Comparison of ENCODE assay signal across 22 cellular contexts in genomic region chr5:151205411-151205810, GRCh38. TPM values are rescaled to one million over a fixed set of nuclear protein-coding genes. Genes with fewer than 3 reads are reported as not detected.
A peak's percentile ranks its signal among the peaks of the same experiment; 100 is the strongest.
DNase-seq lines count a peak whose midpoint lies in the region; ATAC-seq and TF ChIP-seq lines count a peak whose summit lies in the region.
"Had no signal": no experiment of that assay in that cellular context is flagged by ENCODE, and none has a peak within 500 bp of the region (broad histone marks: within the 10 kb centered on the region; RNA-seq: fewer than 3 reads in every experiment).

No MANE protein-coding gene starts in this region.

- H3K36me3 ChIP-seq in OCI-LY7 (ENCODE audit: insufficient read depth, low read length): peaks cover 59% of the 10 kb centered on the region
- H3K36me3 ChIP-seq in trophoblast cell (ENCODE audit: control insufficient read depth in 1 of 2, insufficient read depth in 2 of 2, low read length in 2 of 2): no peaks in the 10 kb centered on the region
- H3K36me3 ChIP-seq in lower lobe of right lung: peaks cover 27% of the 10 kb centered on the region
- H3K36me3 ChIP-seq: BE2C, breast epithelium, SJSA1 had no signal

- no peak overlapping the region for H3K9ac ChIP-seq in trophoblast cell (ENCODE audit: low read length)

- H3K4me1 Mint-ChIP-seq in activated CD4-positive, alpha-beta T cell treated with anti-CD3 and anti-CD28 coated beads, Interleukin-2, amount 10 ng/mL, durations not matched to agents 24 days and 14 days: peaks cover 40% of the 10 kb centered on the region
- H3K4me1 Mint-ChIP-seq in central memory CD8-positive, alpha-beta T cell: peaks cover 34% of the 10 kb centered on the region
- H3K4me1 Mint-ChIP-seq: WTC11 had no signal

- H2BK5ac ChIP-seq in trophoblast cell (ENCODE audit: low read depth, low read length, poor library complexity): no peak overlapping the region

- no peak overlapping the region for H4K8ac ChIP-seq in trophoblast cell (ENCODE audit: low read depth, low read length)

- intact Hi-C loops in activated CD4-positive, alpha-beta T cell treated with anti-CD3 and anti-CD28 coated beads, Interleukin-2, amount 10 ng/mL, durations not matched to agents 24 days and 14 days (cut with micrococcal nuclease): no loop called here
- intact Hi-C loops in OCI-LY7 (cut with micrococcal nuclease; ENCODE audit: unreplicated experiment) (no loop called here), lower lobe of right lung (cut with DNase I) (no loop called here)

- no peak overlapping the region for H3K14ac ChIP-seq in trophoblast cell (ENCODE audit: low read length)

- H3K4me2 ChIP-seq in OCI-LY7 (ENCODE audit: low read length) (no peak overlapping the region), trophoblast cell (ENCODE audit: low read length) (no peak overlapping the region)

- no peaks in the 10 kb centered on the region for H3K9me3 Mint-ChIP-seq in activated CD4-positive, alpha-beta T cell treated with anti-CD3 and anti-CD28 coated beads, Interleukin-2, amount 10 ng/mL, durations not matched to agents 24 days and 14 days
- no peaks in the 10 kb centered on the region for H3K9me3 Mint-ChIP-seq in central memory CD8-positive, alpha-beta T cell
- H3K9me3 Mint-ChIP-seq: T-helper 2 cell treated with Interferon-gamma antibody and Interleukin-4, amounts not matched to agents 5 μg/mL and 100 μg/mL, for 36 hours; WTC11 had no signal

- CTCF ChIA-PET in OCI-LY7 (lab: Charles Lee; ENCODE audit: unreplicated experiment): no interaction called here

- no peaks in the 10 kb centered on the region for H4K20me1 ChIP-seq in OCI-LY7 (ENCODE audit: insufficient read depth, low read length)

- WGBS in trophoblast cell (ENCODE audit: extremely low coverage, insufficient coverage, insufficient read length): no CpG with 5 or more reads among the region's 10 CpGs

- no peak for DNase-seq in activated CD4-positive, alpha-beta T cell treated with anti-CD3 and anti-CD28 coated beads, Interleukin-2, amount 10 ng/mL, durations not matched to agents 24 days and 14 days
- DNase-seq in activated CD4-positive, alpha-beta T cell treated with anti-CD3 and anti-CD28 coated beads for 4 hours: no peak
- DNase-seq in OCI-LY7 (ENCODE audit: low spot score) (no peak), trophoblast cell (no peak), superior temporal gyrus (ENCODE audit: extremely low spot score) (no peak), lower lobe of right lung (no peak)
- DNase-seq in central memory CD8-positive, alpha-beta T cell (ENCODE audit: low spot score in 2 of 2): no peak
- no peak for DNase-seq in stimulated activated CD4-positive, alpha-beta T cell treated with anti-CD3 and anti-CD28 coated beads, Interleukin-1b, Interleukin-23, amount 100 ng/mL, for 48 hours
- DNase-seq: 8988T; BE2C; DMS 273 treated with DMSO at 0.1 percent for 48 hours; erythroblast; NCI-H2171; posterior cingulate gyrus; stimulated activated CD4-positive, alpha-beta T cell treated with anti-CD3 and anti-CD28 coated beads, Interleukin-4, amount 100 ng/mL, for 24 hours; testis had no signal

- H3K79me2 ChIP-seq in OCI-LY7 (ENCODE audit: insufficient read depth, low read depth, low read length) (peaks cover 26% of the 10 kb centered on the region; the same call in 1 of the 2 replicates), trophoblast cell (ENCODE audit: control insufficient read depth, insufficient read depth, low read length, poor library complexity) (no peaks in the 10 kb centered on the region)

- H3K9me2 ChIP-seq in OCI-LY7 (ENCODE audit: insufficient read depth, low read length): no peaks in the 10 kb centered on the region

- H3K9me3 ChIP-seq in OCI-LY7 (ENCODE audit: low read length) (no peaks in the 10 kb centered on the region), trophoblast cell (ENCODE audit: insufficient read depth, low read depth, low read length) (no peaks in the 10 kb centered on the region), lower lobe of right lung (no peaks in the 10 kb centered on the region)
- H3K9me3 ChIP-seq: BE2C, breast epithelium, gastroesophageal sphincter, SJSA1, testis had no signal

- H2AK5ac ChIP-seq in trophoblast cell (ENCODE audit: low read length): no peak overlapping the region

- H3K4me3 Mint-ChIP-seq in activated CD4-positive, alpha-beta T cell treated with anti-CD3 and anti-CD28 coated beads, Interleukin-2, amount 10 ng/mL, durations not matched to agents 24 days and 14 days: no peak overlapping the region
- no peak overlapping the region for H3K4me3 Mint-ChIP-seq in central memory CD8-positive, alpha-beta T cell
- H3K4me3 Mint-ChIP-seq: T-helper 2 cell treated with Interferon-gamma antibody and Interleukin-4, amounts not matched to agents 5 μg/mL and 100 μg/mL, for 36 hours; WTC11 had no signal

- H3K79me1 ChIP-seq in trophoblast cell (ENCODE audit: low read length): no peaks in the 10 kb centered on the region

- no peak overlapping the region for H2BK120ac ChIP-seq in trophoblast cell (ENCODE audit: insufficient read depth, low read length, poor library complexity)

- no peak overlapping the region for H3K18ac ChIP-seq in trophoblast cell (ENCODE audit: low read length)

- peak overlapping the region; percentile 31 for H4K91ac ChIP-seq in trophoblast cell (ENCODE audit: low read depth, low read length)

- H3K4ac ChIP-seq in trophoblast cell (ENCODE audit: low read depth, low read length): no peak overlapping the region

- peak overlapping the region; percentile 68 for H2BK12ac ChIP-seq in trophoblast cell (ENCODE audit: low read length)

- H3K27ac ChIP-seq in OCI-LY7 (ENCODE audit: low read depth, low read length, poor library complexity, severe bottlenecking): peak overlapping the region; percentile 5
- H3K27ac ChIP-seq in trophoblast cell (ENCODE audit: low read depth, low read length): no peak overlapping the region
- no peak overlapping the region for H3K27ac ChIP-seq in lower lobe of right lung
- H3K27ac ChIP-seq: breast epithelium, gastroesophageal sphincter, SJSA1, skin epidermis, testis had no signal

- peak overlapping the region; percentile 52 for H3K27ac Mint-ChIP-seq in activated CD4-positive, alpha-beta T cell treated with anti-CD3 and anti-CD28 coated beads, Interleukin-2, amount 10 ng/mL, durations not matched to agents 24 days and 14 days
- H3K27ac Mint-ChIP-seq in central memory CD8-positive, alpha-beta T cell (ENCODE audit: low read depth): peak overlapping the region; percentile 46
- H3K27ac Mint-ChIP-seq: T-helper 2 cell treated with Interferon-gamma antibody and Interleukin-4, amounts not matched to agents 5 μg/mL and 100 μg/mL, for 36 hours; WTC11 had no signal

- no peak for ATAC-seq in central memory CD8-positive, alpha-beta T cell (replicated peaks; ENCODE audit: extremely low read depth, poor library complexity, severe bottlenecking)
- ATAC-seq in lower lobe of right lung: no peak
- ATAC-seq: gastroesophageal sphincter, WTC11 had no signal

- no peaks in the 10 kb centered on the region for H3K27me3 Mint-ChIP-seq in activated CD4-positive, alpha-beta T cell treated with anti-CD3 and anti-CD28 coated beads, Interleukin-2, amount 10 ng/mL, durations not matched to agents 24 days and 14 days
- no peaks in the 10 kb centered on the region for H3K27me3 Mint-ChIP-seq in central memory CD8-positive, alpha-beta T cell

- no peak overlapping the region for H3K4me3 ChIP-seq in OCI-LY7 (ENCODE audit: low read depth, low read length, poor library complexity, severe bottlenecking)
- H3K4me3 ChIP-seq in trophoblast cell (ENCODE audit: low read depth, low read length): no peak overlapping the region
- no peak overlapping the region for H3K4me3 ChIP-seq in lower lobe of right lung
- H3K4me3 ChIP-seq: breast epithelium, gastroesophageal sphincter, SJSA1, skin epidermis, testis had no signal

- POLR2A ChIA-PET in OCI-LY7 (lab: Charles Lee): interaction anchor here (1.4 kb wide), 1 partner anchor 25 kb away, joined by 5 read pairs; no protein-coding TSS in a partner anchor

- no peak overlapping the region for H4K12ac ChIP-seq in trophoblast cell (ENCODE audit: low read depth, low read length)

- TF ChIP-seq CTCF in OCI-LY7 (conservative IDR thresholded peaks at IDR 0.05; ENCODE audit: low read length) (no peak), lower lobe of right lung (IDR thresholded peaks at IDR 0.05) (no peak)

- H3K27me3 ChIP-seq in trophoblast cell (ENCODE audit: insufficient read depth, low read length) (no peaks in the 10 kb centered on the region), lower lobe of right lung (ENCODE audit: low read depth) (no peaks in the 10 kb centered on the region)
- H3K27me3 ChIP-seq: BE2C, breast epithelium, gastroesophageal sphincter, SJSA1, testis had no signal

- H3K36me3 Mint-ChIP-seq in activated CD4-positive, alpha-beta T cell treated with anti-CD3 and anti-CD28 coated beads, Interleukin-2, amount 10 ng/mL, durations not matched to agents 24 days and 14 days (ENCODE audit: low read depth): peaks cover 32% of the 10 kb centered on the region
- H3K36me3 Mint-ChIP-seq in central memory CD8-positive, alpha-beta T cell (ENCODE audit: insufficient read depth): peaks cover 13% of the 10 kb centered on the region
- H3K36me3 Mint-ChIP-seq: WTC11 had no signal

- H3K23ac ChIP-seq in trophoblast cell (ENCODE audit: low read length): no peak overlapping the region

- H3K4me1 ChIP-seq in OCI-LY7 (ENCODE audit: insufficient read depth, low read length, poor library complexity, severe bottlenecking) (peaks cover 54% of the 10 kb centered on the region), trophoblast cell (ENCODE audit: control insufficient read depth in 1 of 2, insufficient read depth in 2 of 2, low read length in 2 of 2) (peaks cover 12% of the 10 kb centered on the region in 2 experiments), lower lobe of right lung (peaks cover 41% of the 10 kb centered on the region)
- H3K4me1 ChIP-seq: BE2C, breast epithelium, SJSA1 had no signal

- H2AFZ ChIP-seq in OCI-LY7 (ENCODE audit: low read length): no peak overlapping the region
- no peak overlapping the region for H2AFZ ChIP-seq in trophoblast cell (ENCODE audit: insufficient read depth, low read length, poor library complexity)

- BruUV-seq in OCI-LY7 (replicated peaks; lab: Mats Ljungman, UMichigan): no TSS peak

RNA-seq across cellular contexts. Expression of gene CCDC69, which starts 18.5 kb away (rescaled TPM):
- total RNA-seq in activated CD4-positive, alpha-beta T cell treated with anti-CD3 and anti-CD28 coated beads, Interleukin-2, amount 10 ng/mL, durations not matched to agents 24 days and 14 days: 22.7 and 23.2 TPM in 2 replicates
- total RNA-seq in OCI-LY7 (2014; rRNA removed; shearing (Covaris generic)): 111 and 123 TPM in 2 replicates
- total RNA-seq in OCI-LY7 (2022) (118 and 119 TPM in 2 replicates), lower lobe of right lung (79.0 TPM)
- 9.9 and 10.2 TPM in 2 replicates for polyA plus RNA-seq in trophoblast cell (2013)

RNA-seq across cellular contexts. Expression of gene GM2A, which starts 47.6 kb away (rescaled TPM):
- total RNA-seq in activated CD4-positive, alpha-beta T cell treated with anti-CD3 and anti-CD28 coated beads, Interleukin-2, amount 10 ng/mL, durations not matched to agents 24 days and 14 days: 15.4 and 16.0 TPM in 2 replicates
- 52.4 and 60.2 TPM in 2 replicates for total RNA-seq in OCI-LY7 (2014; rRNA removed; shearing (Covaris generic))
- total RNA-seq in OCI-LY7 (2022): 52.9 and 64.5 TPM in 2 replicates
- 103 and 109 TPM in 2 replicates for polyA plus RNA-seq in trophoblast cell (2013)
- 129 TPM for total RNA-seq in lower lobe of right lung

RNA-seq across cellular contexts. Expression of gene ANXA6, which starts 47.8 kb away (rescaled TPM):
- total RNA-seq in activated CD4-positive, alpha-beta T cell treated with anti-CD3 and anti-CD28 coated beads, Interleukin-2, amount 10 ng/mL, durations not matched to agents 24 days and 14 days: 314 and 315 TPM in 2 replicates
- total RNA-seq in OCI-LY7 (2014; rRNA removed; shearing (Covaris generic)): 26.1 and 35.6 TPM in 2 replicates
- total RNA-seq in OCI-LY7 (2022) (52.9 and 74.1 TPM in 2 replicates), lower lobe of right lung (120 TPM)
- polyA plus RNA-seq in trophoblast cell (2013): 81.4 and 88.5 TPM in 2 replicates
